2 cellular contexts compared by ENCODE assay signal in genomic region chr19:8004001-8004400, GRCh38.
TF ChIP-seq lines count a peak whose summit lies in the region.

No MANE protein-coding gene starts in this region.

TF ChIP-seq in SK-N-SH treated with all-trans-retinoic acid at 6 μM for 48 hours, 23 proteins besides CTCF, POLR2A, EP300 and RAD21 (continued from another document):
- TF ChIP-seq CSRNP3 (CRISPR knock-in tag; IDR thresholded peaks at IDR 0.05), result no peak
- no peak for TF ChIP-seq POU6F1 (CRISPR knock-in tag; IDR thresholded peaks at IDR 0.05; ENCODE audit: borderline replicate concordance, low read depth)
- TF ChIP-seq TSHZ2 (CRISPR knock-in tag; IDR thresholded peaks at IDR 0.05), result no peak
- no peak for TF ChIP-seq TOX (CRISPR knock-in tag; IDR thresholded peaks at IDR 0.05; ENCODE audit: borderline replicate concordance)
- TF ChIP-seq CSDC2 (CRISPR knock-in tag; IDR thresholded peaks at IDR 0.05), result no peak
- TF ChIP-seq PPARA (CRISPR knock-in tag; IDR thresholded peaks at IDR 0.05; ENCODE audit: borderline replicate concordance), result no peak
- TF ChIP-seq CREB5 (CRISPR knock-in tag; IDR thresholded peaks at IDR 0.05; ENCODE audit: low read depth), result no peak
TF ChIP-seq in SK-N-SH treated with all-trans-retinoic acid at 6 μM for 48 hours: peak in this region for 0.

TF ChIP-seq in WTC11, 78 proteins besides CTCF, POLR2A, EP300 and RAD21 (continued from another document):
- TF ChIP-seq ZNF281 (CRISPR knock-in tag; IDR thresholded peaks at IDR 0.05), result no peak
- TF ChIP-seq ATF2 (CRISPR knock-in tag; IDR thresholded peaks at IDR 0.05; ENCODE audit: borderline replicate concordance, low read depth), result no peak
- no peak for TF ChIP-seq SP1 (CRISPR knock-in tag; conservative IDR thresholded peaks at IDR 0.05)
- TF ChIP-seq MAX (CRISPR knock-in tag; IDR thresholded peaks at IDR 0.05), result no peak
- TF ChIP-seq ATF6 (CRISPR knock-in tag; IDR thresholded peaks at IDR 0.05), result no peak
- no peak for TF ChIP-seq E2F4 (CRISPR knock-in tag; IDR thresholded peaks at IDR 0.05; ENCODE audit: borderline replicate concordance, low read depth)
- TF ChIP-seq TEAD4 (CRISPR knock-in tag; IDR thresholded peaks at IDR 0.05), result no peak
- TF ChIP-seq SOX15 (CRISPR knock-in tag; IDR thresholded peaks at IDR 0.05), result no peak
- TF ChIP-seq SMAD3 (CRISPR knock-in tag; IDR thresholded peaks at IDR 0.05; ENCODE audit: borderline replicate concordance), result no peak
- no peak for TF ChIP-seq CDX4 (CRISPR knock-in tag; IDR thresholded peaks at IDR 0.05; ENCODE audit: borderline replicate concordance)
- no peak for TF ChIP-seq TEAD1 (CRISPR knock-in tag; IDR thresholded peaks at IDR 0.05)
- TF ChIP-seq ZNF671 (CRISPR knock-in tag; IDR thresholded peaks at IDR 0.05), result no peak
